In the genomic region with DNA sequence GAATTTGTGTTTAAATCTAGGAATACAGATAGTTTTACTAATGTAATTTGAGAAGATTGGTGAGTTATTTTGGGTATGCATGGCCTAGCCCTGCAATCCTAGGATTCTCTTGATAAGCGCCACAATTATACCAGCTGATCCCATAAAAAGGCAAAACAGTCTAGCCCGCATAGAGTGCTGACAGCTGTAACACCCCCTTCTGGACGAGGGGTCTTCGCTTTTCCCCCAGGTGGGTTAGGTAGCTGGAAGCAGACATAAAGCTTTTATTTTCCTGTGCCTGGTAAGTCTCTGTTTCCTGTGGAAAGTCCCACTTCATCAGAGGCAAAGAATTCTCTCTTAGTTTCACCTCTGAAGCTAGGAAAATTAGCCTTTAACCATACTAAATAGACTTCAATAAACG, we compare ENCODE assay signal across 11 cellular contexts.
DNase-seq lines count a peak whose midpoint lies in the region; TF ChIP-seq lines count a peak whose summit lies in the region.
"Had no signal": no experiment of that assay in that cellular context is flagged by ENCODE, and none has a peak within 500 bp of the region (broad histone marks: within the 10 kb centered on the region; RNA-seq: fewer than 3 reads in every experiment).

No MANE protein-coding gene starts in this region.

- H3K4me3 ChIP-seq in esophagus squamous epithelium (no peak overlapping the region), spleen (no peak overlapping the region), Peyer's patch (no peak overlapping the region)
- H3K4me3 ChIP-seq: A549 had no signal

- no peaks in the 10 kb centered on the region for H3K27me3 ChIP-seq in esophagus squamous epithelium
- H3K27me3 ChIP-seq in spleen (replicated peaks in 1 of 7), result no peaks in the 10 kb centered on the region
- H3K27me3 ChIP-seq in Peyer's patch, result no peaks in the 10 kb centered on the region

- peaks cover 1% of the 10 kb centered on the region for H3K36me3 Mint-ChIP-seq in activated CD4-positive, alpha-beta T cell treated with anti-CD3 and anti-CD28 coated beads, Interleukin-2, amount 10 ng/mL, durations not matched to agents 7 days and 5 days (ENCODE audit: low read depth)
- H3K36me3 Mint-ChIP-seq in activated CD4-positive, alpha-beta memory T cell treated with anti-CD3 and anti-CD28 coated beads for 36 hours, result no peaks in the 10 kb centered on the region

- intact Hi-C loops in activated CD4-positive, alpha-beta memory T cell treated with anti-CD3 and anti-CD28 coated beads for 36 hours (cut with micrococcal nuclease), result loop anchor here (1.0 to 10.0 kb wide), 6 partner anchors 12 to 385 kb away; partner anchors contain the start of genes CLTC and GDPD1
- intact Hi-C loops in esophagus squamous epithelium (cut with DNase I), result loop anchor here (5.0 kb wide), 1 partner anchor 117 kb away; no protein-coding TSS in a partner anchor
- intact Hi-C loops in spleen (cut with DNase I; ENCODE audit: low total_unique reads), result loop anchor here (5.0 to 10.0 kb wide), 3 partner anchors 65 to 127 kb away; no protein-coding TSS in a partner anchor

- no peak for DNase-seq in activated CD4-positive, alpha-beta T cell treated with anti-CD3 and anti-CD28 coated beads, Interleukin-2, amount 10 ng/mL, durations not matched to agents 7 days and 5 days
- DNase-seq in activated CD4-positive, alpha-beta T cell treated with anti-CD3 and anti-CD28 coated beads for 4 hours, result no peak
- no peak for DNase-seq in activated CD4-positive, alpha-beta memory T cell treated with anti-CD3 and anti-CD28 coated beads for 36 hours
- DNase-seq in esophagus squamous epithelium (lab: John Stamatoyannopoulos, UW) (no peak), spleen (no peak), RPMI8226 (no peak), NCI-H510A treated with DMSO at 0.1 percent for 48 hours (lab: John Stamatoyannopoulos, UW) (no peak), Peyer's patch (no peak)
- DNase-seq: DMS 273 treated with DMSO at 0.1 percent for 48 hours, small intestine had no signal

- no peaks in the 10 kb centered on the region for H3K27me3 Mint-ChIP-seq in activated CD4-positive, alpha-beta T cell treated with anti-CD3 and anti-CD28 coated beads, Interleukin-2, amount 10 ng/mL, durations not matched to agents 7 days and 5 days
- H3K27me3 Mint-ChIP-seq in activated CD4-positive, alpha-beta memory T cell treated with anti-CD3 and anti-CD28 coated beads for 36 hours, result no peaks in the 10 kb centered on the region

- peak overlapping the region; percentile 90 for H3K27ac Mint-ChIP-seq in activated CD4-positive, alpha-beta T cell treated with anti-CD3 and anti-CD28 coated beads, Interleukin-2, amount 10 ng/mL, durations not matched to agents 7 days and 5 days
- H3K27ac Mint-ChIP-seq in activated CD4-positive, alpha-beta memory T cell treated with anti-CD3 and anti-CD28 coated beads for 36 hours, result peak overlapping the region; percentile 91

- no peaks in the 10 kb centered on the region for H3K9me3 Mint-ChIP-seq in activated CD4-positive, alpha-beta T cell treated with anti-CD3 and anti-CD28 coated beads, Interleukin-2, amount 10 ng/mL, durations not matched to agents 7 days and 5 days
- no peaks in the 10 kb centered on the region for H3K9me3 Mint-ChIP-seq in activated CD4-positive, alpha-beta memory T cell treated with anti-CD3 and anti-CD28 coated beads for 36 hours

- POLR2A ChIA-PET in activated CD4-positive, alpha-beta T cell treated with anti-CD3 and anti-CD28 coated beads, Interleukin-2, amount 10 ng/mL, durations not matched to agents 7 days and 5 days (lab: Charles Lee), result interaction anchor here (0.6 to 1.2 kb wide), 3 partner anchors 110 to 347 kb away, joined by 3 to 4 read pairs (median 3); no protein-coding TSS in a partner anchor
- POLR2A ChIA-PET in activated CD4-positive, alpha-beta memory T cell treated with anti-CD3 and anti-CD28 coated beads for 36 hours (lab: Charles Lee), result interaction anchor here (0.7 to 1.6 kb wide), 6 partner anchors 16 to 829 kb away, joined by 3 to 7 read pairs (median 3); no protein-coding TSS in a partner anchor

- H3K4me1 Mint-ChIP-seq in activated CD4-positive, alpha-beta T cell treated with anti-CD3 and anti-CD28 coated beads, Interleukin-2, amount 10 ng/mL, durations not matched to agents 7 days and 5 days, result peaks cover 60% of the 10 kb centered on the region
- peaks cover 63% of the 10 kb centered on the region for H3K4me1 Mint-ChIP-seq in activated CD4-positive, alpha-beta memory T cell treated with anti-CD3 and anti-CD28 coated beads for 36 hours (ENCODE audit: low read depth)

- H3K36me3 ChIP-seq in esophagus squamous epithelium, result no peaks in the 10 kb centered on the region
- no peaks in the 10 kb centered on the region for H3K36me3 ChIP-seq in spleen
- H3K36me3 ChIP-seq in Peyer's patch, result no peaks in the 10 kb centered on the region

- H3K4me1 ChIP-seq in esophagus squamous epithelium (peaks cover 9 to 55% (median 22%) of the 10 kb centered on the region in 3 donors), spleen (peaks cover 18 to 76% (median 52%) of the 10 kb centered on the region in 6 donors), Peyer's patch (peaks cover 0 to 11% (median 4%) of the 10 kb centered on the region in 4 donors)

- H3K27ac ChIP-seq in esophagus squamous epithelium (peak overlapping the region; percentile 25 to 75 (median 68)), spleen (peak overlapping the region in 7 of 8 donors; percentile 48 to 76 (median 72)), Peyer's patch (peak overlapping the region in 2 of 4 donors; percentile 32 to 44)
- H3K27ac ChIP-seq: A549 had no signal

- TF ChIP-seq POLR2A in esophagus squamous epithelium (IDR thresholded peaks at IDR 0.05) (no peak), spleen (IDR thresholded peaks at IDR 0.05) (no peak), Peyer's patch (IDR thresholded peaks at IDR 0.05) (no peak)

- CTCF ChIA-PET in activated CD4-positive, alpha-beta T cell treated with anti-CD3 and anti-CD28 coated beads, Interleukin-2, amount 10 ng/mL, durations not matched to agents 7 days and 5 days (lab: Charles Lee), result interaction anchor here (0.6 to 6.3 kb wide), 12 partner anchors 10 to 388 kb away, joined by 3 to 59 read pairs (median 6); partner anchors contain the start of gene YPEL2
- CTCF ChIA-PET in activated CD4-positive, alpha-beta memory T cell treated with anti-CD3 and anti-CD28 coated beads for 36 hours (lab: Charles Lee), result interaction anchor here (1.1 to 11.7 kb wide), 8 partner anchors 12 to 124 kb away, joined by 3 to 241 read pairs (median 6); partner anchors contain the start of gene YPEL2

- no peak for TF ChIP-seq CTCF in esophagus squamous epithelium (IDR thresholded peaks at IDR 0.05)
- TF ChIP-seq CTCF in spleen (IDR thresholded peaks at IDR 0.05 in 8 of 11, conservative IDR thresholded peaks at IDR 0.05 in 3 of 11), result no peak
- no peak for TF ChIP-seq CTCF in Peyer's patch (IDR thresholded peaks at IDR 0.05)

- WGBS in esophagus squamous epithelium, 2 donors, result 54% methylated on average over 5 of the region's 5 CpGs
- 38 to 64% (median 57%) methylated on average over 5 of the region's 5 CpGs for WGBS in spleen, 5 donors

- H3K9me3 ChIP-seq in esophagus squamous epithelium (no peaks in the 10 kb centered on the region), spleen (no peaks in the 10 kb centered on the region), Peyer's patch (no peaks in the 10 kb centered on the region)
- H3K9me3 ChIP-seq: A549 had no signal

- H3K4me3 Mint-ChIP-seq in activated CD4-positive, alpha-beta T cell treated with anti-CD3 and anti-CD28 coated beads, Interleukin-2, amount 10 ng/mL, durations not matched to agents 7 days and 5 days, result no peak overlapping the region
- peak overlapping the region; percentile 59 for H3K4me3 Mint-ChIP-seq in activated CD4-positive, alpha-beta memory T cell treated with anti-CD3 and anti-CD28 coated beads for 36 hours
